1 cellular context compared by ENCODE assay signal in the genomic region with DNA sequence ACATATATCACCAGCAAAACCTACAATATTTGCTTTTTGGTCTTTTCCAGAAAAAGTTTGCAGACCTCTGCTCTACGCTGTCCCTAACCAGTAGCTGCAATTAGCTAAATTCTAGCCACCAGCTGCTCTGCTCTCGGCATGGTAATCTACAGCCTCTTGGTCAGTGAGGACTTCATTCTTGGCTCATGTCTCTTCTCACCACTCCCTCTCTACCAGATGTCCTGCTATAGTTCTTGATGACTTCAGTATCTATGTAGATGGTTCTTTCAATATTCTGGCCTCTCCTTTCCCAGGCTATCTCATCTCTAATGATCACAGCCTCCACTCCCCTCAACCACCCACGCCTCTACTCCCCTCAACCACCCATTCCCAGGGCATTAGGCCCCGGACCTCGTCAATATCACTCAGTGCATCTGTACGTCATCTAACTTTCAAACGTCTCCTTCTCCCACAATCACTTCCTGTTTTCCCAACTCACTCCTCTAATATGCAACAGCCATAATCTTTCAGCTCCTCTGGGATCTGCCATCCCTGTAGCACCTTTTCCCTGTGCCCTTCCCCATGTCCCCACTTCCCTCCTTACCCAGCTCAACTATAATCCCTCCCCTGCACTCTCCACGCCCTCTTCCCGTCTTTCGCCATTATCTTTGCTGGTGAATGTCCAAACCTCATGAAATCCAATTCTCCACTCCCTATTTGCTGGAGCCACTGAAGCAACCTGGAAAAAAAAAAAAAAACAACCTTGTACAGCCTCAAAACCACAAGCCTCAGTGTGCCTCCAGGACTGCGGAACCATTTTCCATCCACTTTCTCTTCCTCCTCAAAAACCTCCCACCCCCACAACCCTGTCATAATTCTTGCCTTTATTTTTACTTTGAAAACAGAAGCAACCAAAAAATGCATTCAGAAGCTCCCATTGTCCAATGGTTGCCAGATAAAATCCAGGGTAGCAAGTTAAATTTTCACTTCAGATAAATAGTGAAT.
A peak's percentile ranks its signal among the peaks of the same experiment; 100 is the strongest.
TF ChIP-seq lines count a peak whose summit lies in the region.

No MANE protein-coding gene starts in this region.

TF ChIP-seq in K562, 482 proteins besides CTCF, POLR2A, EP300 and RAD21 (continued from another document and continues in another):
- TF ChIP-seq CEBPG (CRISPR knock-in tag; IDR thresholded peaks at IDR 0.05) (no peak), CEBPG (tag; conservative IDR thresholded peaks at IDR 0.05 in 1 of 2, IDR thresholded peaks at IDR 0.05 in 1 of 2) (no peak), TARDBP (IDR thresholded peaks at IDR 0.05) (no peak), MYBL2 (IDR thresholded peaks at IDR 0.05; ENCODE audit: low read depth) (no peak), MYBL2 (CRISPR knock-in tag; IDR thresholded peaks at IDR 0.05; ENCODE audit: borderline replicate concordance) (no peak), ZBTB17 (CRISPR knock-in tag; IDR thresholded peaks at IDR 0.05) (0 out of 2 replicates have a peak, but pooled peaks have one; percentile 20), EZH2 (IDR thresholded peaks at IDR 0.05; ENCODE audit: borderline replicate concordance, low read depth, low read length) (no peak), JUNB (CRISPR knock-in tag; conservative IDR thresholded peaks at IDR 0.05) (no peak), ELF4 (CRISPR knock-in tag; IDR thresholded peaks at IDR 0.05) (0 out of 2 replicates have a peak, but pooled peaks have one; percentile 44), KLF1 (tag; IDR thresholded peaks at IDR 0.05) (no peak), HSF4 (CRISPR knock-in tag; IDR thresholded peaks at IDR 0.05; ENCODE audit: borderline replicate concordance) (no peak), U2AF1 (optimal IDR thresholded peaks at IDR 0.05; ENCODE audit: low read depth, low read length) (no peak), CBX5 (IDR thresholded peaks at IDR 0.05; ENCODE audit: borderline replicate concordance, low read depth) (no peak), TAF15 (IDR thresholded peaks at IDR 0.05; ENCODE audit: low read depth, low read length) (no peak), NCOR1 (IDR thresholded peaks at IDR 0.05) (peak; percentile 13; the same call in 1 of the 2 replicates), SMARCC2 (IDR thresholded peaks at IDR 0.05; ENCODE audit: low read depth) (no peak), BCL6 (CRISPR knock-in tag; IDR thresholded peaks at IDR 0.05) (no peak), EP400 (IDR thresholded peaks at IDR 0.05) (no peak), ZNF175 (CRISPR knock-in tag; IDR thresholded peaks at IDR 0.05; ENCODE audit: low read depth) (no peak)
- TF ChIP-seq, protein P1, sequence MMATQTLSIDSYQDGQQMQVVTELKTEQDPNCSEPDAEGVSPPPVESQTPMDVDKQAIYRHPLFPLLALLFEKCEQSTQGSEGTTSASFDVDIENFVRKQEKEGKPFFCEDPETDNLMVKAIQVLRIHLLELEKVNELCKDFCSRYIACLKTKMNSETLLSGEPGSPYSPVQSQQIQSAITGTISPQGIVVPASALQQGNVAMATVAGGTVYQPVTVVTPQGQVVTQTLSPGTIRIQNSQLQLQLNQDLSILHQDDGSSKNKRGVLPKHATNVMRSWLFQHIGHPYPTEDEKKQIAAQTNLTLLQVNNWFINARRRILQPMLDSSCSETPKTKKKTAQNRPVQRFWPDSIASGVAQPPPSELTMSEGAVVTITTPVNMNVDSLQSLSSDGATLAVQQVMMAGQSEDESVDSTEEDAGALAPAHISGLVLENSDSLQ (IDR thresholded peaks at IDR 0.05) = no peak
- TF ChIP-seq, protein P2, sequence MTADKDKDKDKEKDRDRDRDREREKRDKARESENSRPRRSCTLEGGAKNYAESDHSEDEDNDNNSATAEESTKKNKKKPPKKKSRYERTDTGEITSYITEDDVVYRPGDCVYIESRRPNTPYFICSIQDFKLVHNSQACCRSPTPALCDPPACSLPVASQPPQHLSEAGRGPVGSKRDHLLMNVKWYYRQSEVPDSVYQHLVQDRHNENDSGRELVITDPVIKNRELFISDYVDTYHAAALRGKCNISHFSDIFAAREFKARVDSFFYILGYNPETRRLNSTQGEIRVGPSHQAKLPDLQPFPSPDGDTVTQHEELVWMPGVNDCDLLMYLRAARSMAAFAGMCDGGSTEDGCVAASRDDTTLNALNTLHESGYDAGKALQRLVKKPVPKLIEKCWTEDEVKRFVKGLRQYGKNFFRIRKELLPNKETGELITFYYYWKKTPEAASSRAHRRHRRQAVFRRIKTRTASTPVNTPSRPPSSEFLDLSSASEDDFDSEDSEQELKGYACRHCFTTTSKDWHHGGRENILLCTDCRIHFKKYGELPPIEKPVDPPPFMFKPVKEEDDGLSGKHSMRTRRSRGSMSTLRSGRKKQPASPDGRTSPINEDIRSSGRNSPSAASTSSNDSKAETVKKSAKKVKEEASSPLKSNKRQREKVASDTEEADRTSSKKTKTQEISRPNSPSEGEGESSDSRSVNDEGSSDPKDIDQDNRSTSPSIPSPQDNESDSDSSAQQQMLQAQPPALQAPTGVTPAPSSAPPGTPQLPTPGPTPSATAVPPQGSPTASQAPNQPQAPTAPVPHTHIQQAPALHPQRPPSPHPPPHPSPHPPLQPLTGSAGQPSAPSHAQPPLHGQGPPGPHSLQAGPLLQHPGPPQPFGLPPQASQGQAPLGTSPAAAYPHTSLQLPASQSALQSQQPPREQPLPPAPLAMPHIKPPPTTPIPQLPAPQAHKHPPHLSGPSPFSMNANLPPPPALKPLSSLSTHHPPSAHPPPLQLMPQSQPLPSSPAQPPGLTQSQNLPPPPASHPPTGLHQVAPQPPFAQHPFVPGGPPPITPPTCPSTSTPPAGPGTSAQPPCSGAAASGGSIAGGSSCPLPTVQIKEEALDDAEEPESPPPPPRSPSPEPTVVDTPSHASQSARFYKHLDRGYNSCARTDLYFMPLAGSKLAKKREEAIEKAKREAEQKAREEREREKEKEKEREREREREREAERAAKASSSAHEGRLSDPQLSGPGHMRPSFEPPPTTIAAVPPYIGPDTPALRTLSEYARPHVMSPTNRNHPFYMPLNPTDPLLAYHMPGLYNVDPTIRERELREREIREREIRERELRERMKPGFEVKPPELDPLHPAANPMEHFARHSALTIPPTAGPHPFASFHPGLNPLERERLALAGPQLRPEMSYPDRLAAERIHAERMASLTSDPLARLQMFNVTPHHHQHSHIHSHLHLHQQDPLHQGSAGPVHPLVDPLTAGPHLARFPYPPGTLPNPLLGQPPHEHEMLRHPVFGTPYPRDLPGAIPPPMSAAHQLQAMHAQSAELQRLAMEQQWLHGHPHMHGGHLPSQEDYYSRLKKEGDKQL (CRISPR knock-in tag; IDR thresholded peaks at IDR 0.05; ENCODE audit: borderline replicate concordance) = no peak
- TF ChIP-seq, protein P3, sequence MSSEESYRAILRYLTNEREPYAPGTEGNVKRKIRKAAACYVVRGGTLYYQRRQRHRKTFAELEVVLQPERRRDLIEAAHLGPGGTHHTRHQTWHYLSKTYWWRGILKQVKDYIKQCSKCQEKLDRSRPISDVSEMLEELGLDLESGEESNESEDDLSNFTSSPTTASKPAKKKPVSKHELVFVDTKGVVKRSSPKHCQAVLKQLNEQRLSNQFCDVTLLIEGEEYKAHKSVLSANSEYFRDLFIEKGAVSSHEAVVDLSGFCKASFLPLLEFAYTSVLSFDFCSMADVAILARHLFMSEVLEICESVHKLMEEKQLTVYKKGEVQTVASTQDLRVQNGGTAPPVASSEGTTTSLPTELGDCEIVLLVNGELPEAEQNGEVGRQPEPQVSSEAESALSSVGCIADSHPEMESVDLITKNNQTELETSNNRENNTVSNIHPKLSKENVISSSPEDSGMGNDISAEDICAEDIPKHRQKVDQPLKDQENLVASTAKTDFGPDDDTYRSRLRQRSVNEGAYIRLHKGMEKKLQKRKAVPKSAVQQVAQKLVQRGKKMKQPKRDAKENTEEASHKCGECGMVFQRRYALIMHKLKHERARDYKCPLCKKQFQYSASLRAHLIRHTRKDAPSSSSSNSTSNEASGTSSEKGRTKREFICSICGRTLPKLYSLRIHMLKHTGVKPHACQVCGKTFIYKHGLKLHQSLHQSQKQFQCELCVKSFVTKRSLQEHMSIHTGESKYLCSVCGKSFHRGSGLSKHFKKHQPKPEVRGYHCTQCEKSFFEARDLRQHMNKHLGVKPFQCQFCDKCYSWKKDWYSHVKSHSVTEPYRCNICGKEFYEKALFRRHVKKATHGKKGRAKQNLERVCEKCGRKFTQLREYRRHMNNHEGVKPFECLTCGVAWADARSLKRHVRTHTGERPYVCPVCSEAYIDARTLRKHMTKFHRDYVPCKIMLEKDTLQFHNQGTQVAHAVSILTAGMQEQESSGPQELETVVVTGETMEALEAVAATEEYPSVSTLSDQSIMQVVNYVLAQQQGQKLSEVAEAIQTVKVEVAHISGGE (CRISPR knock-in tag; IDR thresholded peaks at IDR 0.05) = peak in 1 of 3 experiments; percentile 5; a peak in 1 of 6 replicates
- TF ChIP-seq, protein P4, sequence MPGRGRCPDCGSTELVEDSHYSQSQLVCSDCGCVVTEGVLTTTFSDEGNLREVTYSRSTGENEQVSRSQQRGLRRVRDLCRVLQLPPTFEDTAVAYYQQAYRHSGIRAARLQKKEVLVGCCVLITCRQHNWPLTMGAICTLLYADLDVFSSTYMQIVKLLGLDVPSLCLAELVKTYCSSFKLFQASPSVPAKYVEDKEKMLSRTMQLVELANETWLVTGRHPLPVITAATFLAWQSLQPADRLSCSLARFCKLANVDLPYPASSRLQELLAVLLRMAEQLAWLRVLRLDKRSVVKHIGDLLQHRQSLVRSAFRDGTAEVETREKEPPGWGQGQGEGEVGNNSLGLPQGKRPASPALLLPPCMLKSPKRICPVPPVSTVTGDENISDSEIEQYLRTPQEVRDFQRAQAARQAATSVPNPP (IDR thresholded peaks at IDR 0.05; ENCODE audit: borderline replicate concordance, insufficient read depth, insufficient read length) = no peak
- TF ChIP-seq, protein P5, sequence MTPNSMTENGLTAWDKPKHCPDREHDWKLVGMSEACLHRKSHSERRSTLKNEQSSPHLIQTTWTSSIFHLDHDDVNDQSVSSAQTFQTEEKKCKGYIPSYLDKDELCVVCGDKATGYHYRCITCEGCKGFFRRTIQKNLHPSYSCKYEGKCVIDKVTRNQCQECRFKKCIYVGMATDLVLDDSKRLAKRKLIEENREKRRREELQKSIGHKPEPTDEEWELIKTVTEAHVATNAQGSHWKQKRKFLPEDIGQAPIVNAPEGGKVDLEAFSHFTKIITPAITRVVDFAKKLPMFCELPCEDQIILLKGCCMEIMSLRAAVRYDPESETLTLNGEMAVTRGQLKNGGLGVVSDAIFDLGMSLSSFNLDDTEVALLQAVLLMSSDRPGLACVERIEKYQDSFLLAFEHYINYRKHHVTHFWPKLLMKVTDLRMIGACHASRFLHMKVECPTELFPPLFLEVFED (CRISPR knock-in tag; conservative IDR thresholded peaks at IDR 0.05) = no peak
- TF ChIP-seq, protein P6, sequence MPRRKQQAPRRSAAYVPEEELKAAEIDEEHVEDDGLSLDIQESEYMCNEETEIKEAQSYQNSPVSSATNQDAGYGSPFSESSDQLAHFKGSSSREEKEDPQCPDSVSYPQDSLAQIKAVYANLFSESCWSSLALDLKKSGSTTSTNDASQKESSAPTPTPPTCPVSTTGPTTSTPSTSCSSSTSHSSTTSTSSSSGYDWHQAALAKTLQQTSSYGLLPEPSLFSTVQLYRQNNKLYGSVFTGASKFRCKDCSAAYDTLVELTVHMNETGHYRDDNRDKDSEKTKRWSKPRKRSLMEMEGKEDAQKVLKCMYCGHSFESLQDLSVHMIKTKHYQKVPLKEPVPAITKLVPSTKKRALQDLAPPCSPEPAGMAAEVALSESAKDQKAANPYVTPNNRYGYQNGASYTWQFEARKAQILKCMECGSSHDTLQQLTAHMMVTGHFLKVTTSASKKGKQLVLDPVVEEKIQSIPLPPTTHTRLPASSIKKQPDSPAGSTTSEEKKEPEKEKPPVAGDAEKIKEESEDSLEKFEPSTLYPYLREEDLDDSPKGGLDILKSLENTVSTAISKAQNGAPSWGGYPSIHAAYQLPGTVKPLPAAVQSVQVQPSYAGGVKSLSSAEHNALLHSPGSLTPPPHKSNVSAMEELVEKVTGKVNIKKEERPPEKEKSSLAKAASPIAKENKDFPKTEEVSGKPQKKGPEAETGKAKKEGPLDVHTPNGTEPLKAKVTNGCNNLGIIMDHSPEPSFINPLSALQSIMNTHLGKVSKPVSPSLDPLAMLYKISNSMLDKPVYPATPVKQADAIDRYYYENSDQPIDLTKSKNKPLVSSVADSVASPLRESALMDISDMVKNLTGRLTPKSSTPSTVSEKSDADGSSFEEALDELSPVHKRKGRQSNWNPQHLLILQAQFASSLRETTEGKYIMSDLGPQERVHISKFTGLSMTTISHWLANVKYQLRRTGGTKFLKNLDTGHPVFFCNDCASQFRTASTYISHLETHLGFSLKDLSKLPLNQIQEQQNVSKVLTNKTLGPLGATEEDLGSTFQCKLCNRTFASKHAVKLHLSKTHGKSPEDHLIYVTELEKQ (CRISPR knock-in tag; IDR thresholded peaks at IDR 0.05) = no peak
- TF ChIP-seq, protein P7, sequence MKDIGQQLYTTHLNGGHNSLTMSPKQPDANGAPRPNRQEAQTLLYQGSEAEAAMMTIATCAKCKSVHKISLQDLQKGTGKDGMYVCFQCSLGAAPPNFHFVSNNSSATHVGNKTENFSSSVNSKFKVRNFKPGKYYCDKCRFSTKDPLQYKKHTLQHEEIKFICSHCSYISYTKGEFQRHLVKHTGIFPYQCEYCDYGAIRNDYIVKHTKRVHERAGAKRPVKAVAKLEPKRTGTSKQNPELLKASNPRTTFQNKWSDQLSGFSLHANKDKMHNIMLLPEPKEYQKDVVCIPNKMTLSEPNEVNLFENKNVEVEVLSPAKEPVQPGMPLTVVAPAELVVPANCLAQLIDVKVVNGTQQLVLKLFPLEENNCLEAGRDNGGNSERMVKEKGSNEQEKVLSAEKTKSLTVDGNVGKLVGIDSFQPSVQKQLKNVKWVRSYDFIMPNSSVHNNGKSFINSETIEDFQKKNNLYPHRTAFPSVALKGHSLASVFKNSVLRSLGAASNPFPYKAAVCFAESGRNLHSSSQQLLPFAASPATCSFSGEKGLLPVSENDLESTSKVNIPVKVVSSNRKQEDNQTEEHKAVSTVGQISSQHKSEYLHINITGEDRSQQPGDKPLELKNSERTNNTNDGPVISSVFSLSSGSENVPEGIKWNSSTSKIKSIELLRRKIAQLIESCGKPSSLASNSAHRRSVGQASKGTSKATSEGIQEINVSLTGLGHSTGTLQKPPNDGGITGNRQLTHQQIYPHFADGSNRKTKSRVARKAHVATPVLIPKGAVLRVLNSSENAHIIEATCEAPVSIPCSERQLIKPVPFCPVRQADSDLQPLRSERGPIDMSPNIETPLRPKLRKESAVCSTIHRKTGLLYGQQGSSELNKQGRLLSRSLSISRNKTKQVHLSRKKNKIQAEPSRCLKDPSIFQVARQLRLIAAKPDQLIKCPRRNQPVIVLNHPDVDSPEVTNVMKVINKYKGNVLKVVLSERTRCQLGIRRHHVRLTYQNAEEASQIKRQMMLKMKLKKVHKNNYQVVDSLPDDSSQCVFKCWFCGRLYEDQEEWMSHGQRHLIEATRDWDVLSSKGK (CRISPR knock-in tag; IDR thresholded peaks at IDR 0.05) = no peak
- TF ChIP-seq, protein P8, sequence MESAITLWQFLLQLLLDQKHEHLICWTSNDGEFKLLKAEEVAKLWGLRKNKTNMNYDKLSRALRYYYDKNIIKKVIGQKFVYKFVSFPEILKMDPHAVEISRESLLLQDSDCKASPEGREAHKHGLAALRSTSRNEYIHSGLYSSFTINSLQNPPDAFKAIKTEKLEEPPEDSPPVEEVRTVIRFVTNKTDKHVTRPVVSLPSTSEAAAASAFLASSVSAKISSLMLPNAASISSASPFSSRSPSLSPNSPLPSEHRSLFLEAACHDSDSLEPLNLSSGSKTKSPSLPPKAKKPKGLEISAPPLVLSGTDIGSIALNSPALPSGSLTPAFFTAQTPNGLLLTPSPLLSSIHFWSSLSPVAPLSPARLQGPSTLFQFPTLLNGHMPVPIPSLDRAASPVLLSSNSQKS (CRISPR knock-in tag; IDR thresholded peaks at IDR 0.05) = no peak
- TF ChIP-seq, protein P9, sequence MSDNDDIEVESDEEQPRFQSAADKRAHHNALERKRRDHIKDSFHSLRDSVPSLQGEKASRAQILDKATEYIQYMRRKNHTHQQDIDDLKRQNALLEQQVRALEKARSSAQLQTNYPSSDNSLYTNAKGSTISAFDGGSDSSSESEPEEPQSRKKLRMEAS (CRISPR knock-in tag; IDR thresholded peaks at IDR 0.05) = no peak; the same call in 1 of the 2 replicates
